1 cellular context compared by ENCODE assay signal in the genomic region with DNA sequence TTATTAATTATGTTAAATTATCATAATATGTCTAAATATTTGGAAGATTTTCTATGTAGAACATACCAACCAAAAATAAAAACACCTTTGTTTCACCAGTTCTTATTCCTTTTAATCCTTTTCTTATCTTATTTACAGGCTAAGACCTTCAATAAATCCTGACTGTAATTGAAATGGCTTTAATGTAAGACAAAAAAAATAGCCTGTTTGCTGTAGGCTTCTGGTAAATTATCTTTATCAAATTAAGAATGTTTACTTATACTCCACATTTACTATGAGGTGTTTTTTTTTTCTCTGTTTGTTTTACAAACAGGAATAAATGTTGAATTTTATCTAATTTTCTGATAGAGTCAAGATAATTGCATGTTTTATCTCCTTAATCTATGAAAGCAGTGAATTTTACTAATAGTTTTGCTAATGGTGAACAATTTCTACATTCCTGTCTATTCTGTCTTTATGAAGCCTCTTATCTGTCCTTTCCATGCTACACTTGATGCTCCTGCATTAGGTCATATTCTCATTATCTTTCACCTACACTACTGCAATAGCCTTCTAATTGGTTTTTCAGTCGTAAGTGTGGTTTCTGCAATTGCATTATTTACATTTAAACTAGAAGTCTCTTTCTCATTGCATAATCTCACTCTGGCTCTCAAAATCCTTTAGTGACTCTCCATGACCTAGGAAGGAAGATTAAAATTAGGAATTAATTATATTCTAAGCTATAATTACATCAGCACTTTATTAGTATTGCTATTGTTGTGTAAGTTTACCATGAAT.
TF ChIP-seq lines count a peak whose summit lies in the region.

No MANE protein-coding gene starts in this region.

TF ChIP-seq in K562, 482 proteins besides CTCF, POLR2A, EP300 and RAD21 (continued from another document):
- TF ChIP-seq, protein P1, sequence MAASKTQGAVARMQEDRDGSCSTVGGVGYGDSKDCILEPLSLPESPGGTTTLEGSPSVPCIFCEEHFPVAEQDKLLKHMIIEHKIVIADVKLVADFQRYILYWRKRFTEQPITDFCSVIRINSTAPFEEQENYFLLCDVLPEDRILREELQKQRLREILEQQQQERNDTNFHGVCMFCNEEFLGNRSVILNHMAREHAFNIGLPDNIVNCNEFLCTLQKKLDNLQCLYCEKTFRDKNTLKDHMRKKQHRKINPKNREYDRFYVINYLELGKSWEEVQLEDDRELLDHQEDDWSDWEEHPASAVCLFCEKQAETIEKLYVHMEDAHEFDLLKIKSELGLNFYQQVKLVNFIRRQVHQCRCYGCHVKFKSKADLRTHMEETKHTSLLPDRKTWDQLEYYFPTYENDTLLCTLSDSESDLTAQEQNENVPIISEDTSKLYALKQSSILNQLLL (CRISPR knock-in tag; IDR thresholded peaks at IDR 0.05; ENCODE audit: borderline replicate concordance) = no peak
- TF ChIP-seq ZNF212 (CRISPR knock-in tag; IDR thresholded peaks at IDR 0.05) = no peak
- TF ChIP-seq, protein P2, sequence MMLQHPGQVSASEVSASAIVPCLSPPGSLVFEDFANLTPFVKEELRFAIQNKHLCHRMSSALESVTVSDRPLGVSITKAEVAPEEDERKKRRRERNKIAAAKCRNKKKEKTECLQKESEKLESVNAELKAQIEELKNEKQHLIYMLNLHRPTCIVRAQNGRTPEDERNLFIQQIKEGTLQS (IDR thresholded peaks at IDR 0.05) = peak; percentile 53; the same call in 1 of the 2 replicates
- TF ChIP-seq, protein P2 (CRISPR knock-in tag; conservative IDR thresholded peaks at IDR 0.05) = no peak
- TF ChIP-seq LEF1 (IDR thresholded peaks at IDR 0.05) = no peak
